1 cellular context compared by ENCODE assay signal in the genomic region with DNA sequence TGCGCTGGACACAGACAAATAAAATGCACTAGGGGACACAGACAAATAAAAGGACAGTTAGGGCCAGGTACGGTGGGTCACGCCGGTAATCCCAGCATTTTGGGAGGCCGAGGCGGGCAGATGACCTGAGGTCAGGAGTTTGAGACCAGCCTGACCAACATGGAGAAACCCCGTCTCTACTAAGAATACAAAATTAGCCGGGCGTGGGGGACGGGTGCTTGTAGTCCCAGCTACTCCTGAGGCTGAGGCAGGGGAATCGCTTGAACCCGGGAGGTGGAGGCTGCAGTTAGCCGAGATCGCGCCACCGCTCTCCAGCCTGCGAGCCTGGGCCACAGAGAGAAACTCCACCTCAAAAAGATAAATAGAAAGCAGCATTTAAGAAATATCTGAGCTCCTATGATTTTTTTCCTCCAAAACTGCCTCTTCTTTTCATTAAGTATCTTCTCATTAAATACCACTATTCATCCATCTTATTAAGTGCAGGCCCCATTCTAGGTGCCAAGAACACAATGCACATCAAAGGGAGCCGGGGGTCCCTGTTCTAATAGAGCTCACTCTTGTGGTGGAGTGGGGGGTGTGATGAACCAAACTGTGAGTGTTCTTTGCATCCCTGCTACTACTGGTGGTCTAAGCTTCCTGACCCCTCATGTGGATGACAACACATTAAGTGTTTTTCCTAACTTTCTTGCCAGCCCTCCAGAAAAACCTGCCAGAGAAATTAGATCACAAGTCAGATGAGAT.
TF ChIP-seq lines count a peak whose summit lies in the region.

No MANE protein-coding gene starts in this region.

TF ChIP-seq in HepG2, 621 proteins besides CTCF, POLR2A, EP300 and RAD21:
- no peak for TF ChIP-seq ZNF747 (CRISPR knock-in tag; IDR thresholded peaks at IDR 0.05; ENCODE audit: borderline replicate concordance)
- TF ChIP-seq ZSCAN31 (CRISPR knock-in tag; IDR thresholded peaks at IDR 0.05; ENCODE audit: low read depth): no peak
- 0 out of 2 replicates have a peak, but pooled peaks have one; percentile 7 for TF ChIP-seq SALL2 (CRISPR knock-in tag; IDR thresholded peaks at IDR 0.05)
- TF ChIP-seq ZSCAN21 (CRISPR knock-in tag; IDR thresholded peaks at IDR 0.05; ENCODE audit: borderline replicate concordance): no peak
- TF ChIP-seq HNF4G (IDR thresholded peaks at IDR 0.05; ENCODE audit: borderline replicate concordance, low read depth, low read length): no peak
- TF ChIP-seq HNF4G (CRISPR knock-in tag; IDR thresholded peaks at IDR 0.05; ENCODE audit: borderline replicate concordance, low read depth): no peak
- TF ChIP-seq ZNF839 (CRISPR knock-in tag; IDR thresholded peaks at IDR 0.05; ENCODE audit: borderline replicate concordance): 0 out of 2 replicates have a peak, but pooled peaks have one; percentile 11
- no peak for TF ChIP-seq CEBPB (IDR thresholded peaks at IDR 0.05; ENCODE audit: borderline replicate concordance, low read depth, low read length)
- TF ChIP-seq, protein P1, sequence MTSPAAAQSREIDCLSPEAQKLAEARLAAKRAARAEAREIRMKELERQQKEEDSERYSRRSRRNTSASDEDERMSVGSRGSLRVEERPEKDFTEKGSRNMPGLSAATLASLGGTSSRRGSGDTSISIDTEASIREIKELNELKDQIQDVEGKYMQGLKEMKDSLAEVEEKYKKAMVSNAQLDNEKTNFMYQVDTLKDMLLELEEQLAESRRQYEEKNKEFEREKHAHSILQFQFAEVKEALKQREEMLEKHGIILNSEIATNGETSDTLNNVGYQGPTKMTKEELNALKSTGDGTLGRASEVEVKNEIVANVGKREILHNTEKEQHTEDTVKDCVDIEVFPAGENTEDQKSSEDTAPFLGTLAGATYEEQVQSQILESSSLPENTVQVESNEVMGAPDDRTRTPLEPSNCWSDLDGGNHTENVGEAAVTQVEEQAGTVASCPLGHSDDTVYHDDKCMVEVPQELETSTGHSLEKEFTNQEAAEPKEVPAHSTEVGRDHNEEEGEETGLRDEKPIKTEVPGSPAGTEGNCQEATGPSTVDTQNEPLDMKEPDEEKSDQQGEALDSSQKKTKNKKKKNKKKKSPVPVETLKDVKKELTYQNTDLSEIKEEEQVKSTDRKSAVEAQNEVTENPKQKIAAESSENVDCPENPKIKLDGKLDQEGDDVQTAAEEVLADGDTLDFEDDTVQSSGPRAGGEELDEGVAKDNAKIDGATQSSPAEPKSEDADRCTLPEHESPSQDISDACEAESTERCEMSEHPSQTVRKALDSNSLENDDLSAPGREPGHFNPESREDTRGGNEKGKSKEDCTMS (CRISPR knock-in tag; conservative IDR thresholded peaks at IDR 0.05): no peak
- TF ChIP-seq ZNF773 (CRISPR knock-in tag; IDR thresholded peaks at IDR 0.05; ENCODE audit: borderline replicate concordance): no peak
- no peak for TF ChIP-seq SRSF1 (optimal IDR thresholded peaks at IDR 0.05; ENCODE audit: low read depth, low read length)
- TF ChIP-seq PCBP2 (optimal IDR thresholded peaks at IDR 0.05; ENCODE audit: low read depth, low read length, poor library complexity, severe bottlenecking): no peak
- 0 out of 2 replicates have a peak, but pooled peaks have one; percentile 1 for TF ChIP-seq KLF12 (CRISPR knock-in tag; IDR thresholded peaks at IDR 0.05; ENCODE audit: borderline replicate concordance)
- TF ChIP-seq, protein P2, sequence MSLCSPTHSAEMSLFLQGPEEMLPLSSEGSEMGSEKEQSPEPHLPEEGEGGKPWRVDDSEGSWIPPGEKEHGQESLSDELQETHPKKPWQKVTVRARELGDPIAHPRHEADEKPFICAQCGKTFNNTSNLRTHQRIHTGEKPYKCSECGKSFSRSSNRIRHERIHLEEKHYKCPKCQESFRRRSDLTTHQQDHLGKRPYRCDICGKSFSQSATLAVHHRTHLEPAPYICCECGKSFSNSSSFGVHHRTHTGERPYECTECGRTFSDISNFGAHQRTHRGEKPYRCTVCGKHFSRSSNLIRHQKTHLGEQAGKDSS (CRISPR knock-in tag; IDR thresholded peaks at IDR 0.05; ENCODE audit: borderline replicate concordance, low read depth): no peak
- no peak for TF ChIP-seq PRMT3 (CRISPR knock-in tag; IDR thresholded peaks at IDR 0.05; ENCODE audit: borderline replicate concordance, low read depth)
- TF ChIP-seq TEAD2 (CRISPR knock-in tag; IDR thresholded peaks at IDR 0.05): no peak
- no peak for TF ChIP-seq ZNF772 (CRISPR knock-in tag; IDR thresholded peaks at IDR 0.05)
- TF ChIP-seq ZNF567 (CRISPR knock-in tag; IDR thresholded peaks at IDR 0.05; ENCODE audit: borderline replicate concordance): no peak
- TF ChIP-seq ZNF550 (CRISPR knock-in tag; IDR thresholded peaks at IDR 0.05; ENCODE audit: borderline replicate concordance): 0 out of 2 replicates have a peak, but pooled peaks have one; percentile 35
- no peak for TF ChIP-seq ZNF292 (CRISPR knock-in tag; IDR thresholded peaks at IDR 0.05; ENCODE audit: borderline replicate concordance, low read depth)
- TF ChIP-seq TOPORS (CRISPR knock-in tag; IDR thresholded peaks at IDR 0.05): no peak
- no peak for TF ChIP-seq KDM5B (CRISPR knock-in tag; IDR thresholded peaks at IDR 0.05; ENCODE audit: borderline replicate concordance)
- no peak for TF ChIP-seq RXRA (CRISPR knock-in tag; IDR thresholded peaks at IDR 0.05)
- TF ChIP-seq, protein P3, sequence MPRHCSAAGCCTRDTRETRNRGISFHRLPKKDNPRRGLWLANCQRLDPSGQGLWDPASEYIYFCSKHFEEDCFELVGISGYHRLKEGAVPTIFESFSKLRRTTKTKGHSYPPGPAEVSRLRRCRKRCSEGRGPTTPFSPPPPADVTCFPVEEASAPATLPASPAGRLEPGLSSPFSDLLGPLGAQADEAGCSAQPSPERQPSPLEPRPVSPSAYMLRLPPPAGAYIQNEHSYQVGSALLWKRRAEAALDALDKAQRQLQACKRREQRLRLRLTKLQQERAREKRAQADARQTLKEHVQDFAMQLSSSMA (CRISPR knock-in tag; IDR thresholded peaks at IDR 0.05): no peak
- no peak for TF ChIP-seq ZKSCAN8 (CRISPR knock-in tag; IDR thresholded peaks at IDR 0.05; ENCODE audit: borderline replicate concordance)
- TF ChIP-seq ZNF678 (CRISPR knock-in tag; IDR thresholded peaks at IDR 0.05): 0 out of 2 replicates have a peak, but pooled peaks have one; percentile 1
- TF ChIP-seq ZNF749 (CRISPR knock-in tag; IDR thresholded peaks at IDR 0.05; ENCODE audit: borderline replicate concordance): no peak
- TF ChIP-seq TBX3 (IDR thresholded peaks at IDR 0.05; ENCODE audit: borderline replicate concordance): no peak
- TF ChIP-seq, protein P4, sequence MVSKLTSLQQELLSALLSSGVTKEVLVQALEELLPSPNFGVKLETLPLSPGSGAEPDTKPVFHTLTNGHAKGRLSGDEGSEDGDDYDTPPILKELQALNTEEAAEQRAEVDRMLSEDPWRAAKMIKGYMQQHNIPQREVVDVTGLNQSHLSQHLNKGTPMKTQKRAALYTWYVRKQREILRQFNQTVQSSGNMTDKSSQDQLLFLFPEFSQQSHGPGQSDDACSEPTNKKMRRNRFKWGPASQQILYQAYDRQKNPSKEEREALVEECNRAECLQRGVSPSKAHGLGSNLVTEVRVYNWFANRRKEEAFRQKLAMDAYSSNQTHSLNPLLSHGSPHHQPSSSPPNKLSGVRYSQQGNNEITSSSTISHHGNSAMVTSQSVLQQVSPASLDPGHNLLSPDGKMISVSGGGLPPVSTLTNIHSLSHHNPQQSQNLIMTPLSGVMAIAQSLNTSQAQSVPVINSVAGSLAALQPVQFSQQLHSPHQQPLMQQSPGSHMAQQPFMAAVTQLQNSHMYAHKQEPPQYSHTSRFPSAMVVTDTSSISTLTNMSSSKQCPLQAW (CRISPR knock-in tag; IDR thresholded peaks at IDR 0.05): no peak
- TF ChIP-seq JDP2 (CRISPR knock-in tag; IDR thresholded peaks at IDR 0.05; ENCODE audit: borderline replicate concordance): no peak
- no peak for TF ChIP-seq ZNF24 (IDR thresholded peaks at IDR 0.05)
- TF ChIP-seq, protein P5, sequence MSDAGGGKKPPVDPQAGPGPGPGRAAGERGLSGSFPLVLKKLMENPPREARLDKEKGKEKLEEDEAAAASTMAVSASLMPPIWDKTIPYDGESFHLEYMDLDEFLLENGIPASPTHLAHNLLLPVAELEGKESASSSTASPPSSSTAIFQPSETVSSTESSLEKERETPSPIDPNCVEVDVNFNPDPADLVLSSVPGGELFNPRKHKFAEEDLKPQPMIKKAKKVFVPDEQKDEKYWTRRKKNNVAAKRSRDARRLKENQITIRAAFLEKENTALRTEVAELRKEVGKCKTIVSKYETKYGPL (CRISPR knock-in tag; IDR thresholded peaks at IDR 0.05): no peak
TF ChIP-seq in HepG2: peak in this region for 5.
